Comparison of ENCODE assay signal across 31 cellular contexts in genomic region chrX:40394302-40394701, GRCh38.
"Had no signal": no experiment of that assay in that cellular context is flagged by ENCODE, and none has a peak within 500 bp of the region (broad histone marks: within the 10 kb centered on the region; RNA-seq: fewer than 3 reads in every experiment).

No MANE protein-coding gene starts in this region.

- H3K27ac ChIP-seq: adrenal gland, body of pancreas, breast epithelium, coronary artery, Peyer's patch, VCaP had no signal

- H3K4me1 ChIP-seq: adrenal gland, body of pancreas, breast epithelium, Peyer's patch had no signal

- H3K27me3 ChIP-seq: adrenal gland, body of pancreas, Peyer's patch had no signal

- DNase-seq: activated B cell treated with CpG ODN at 0.5 μM for 24 hours; activated CD4-positive, alpha-beta memory T cell treated with anti-CD3 and anti-CD28 coated beads for 36 hours; activated CD4-positive, alpha-beta T cell treated with anti-CD3 and anti-CD28 coated beads for 4 hours; activated CD4-positive, alpha-beta T cell treated with anti-CD3 and anti-CD28 coated beads, Interleukin-2, amount 50 U/mL, for 1 hour; activated CD4-positive, CD25-positive, alpha-beta regulatory T cell treated with anti-CD3 and anti-CD28 coated beads, Interleukin-2, amount 50 U/mL, for 72 hours; activated CD8-positive, alpha-beta memory T cell treated with anti-CD3 and anti-CD28 coated beads, Interleukin-2, amount 50 U/mL, for 4 hours; activated gamma-delta T cell treated with Interleukin-2 at 50 U/mL for 16 hours; activated naive CD4-positive, alpha-beta T cell treated with anti-CD3 and anti-CD28 coated beads for 36 hours; activated T-cell treated with anti-CD3 and anti-CD28 coated beads for 4 hours; activated T-cell treated with anti-CD3 and anti-CD28 coated beads, Interleukin-2, amount 50 U/mL, for 4 hours; adrenal gland; body of pancreas; NCI-H1105; NCI-H1417 treated with DMSO at 0.1 percent for 48 hours; NCI-H187 treated with DMSO at 0.1 percent for 48 hours; NCI-H2081 treated with DMSO at 0.1 percent for 48 hours; NCI-H2171 treated with DMSO at 0.1 percent for 48 hours; NCI-H2227 treated with DMSO at 0.1 percent for 48 hours; NCI-H524; NCI-H69; PC-3; Peyer's patch; RPMI8226; SIG-M5; T-cell; T-helper 17 cell had no signal

- ATAC-seq: activated naive CD4-positive, alpha-beta T cell treated with anti-CD3 and anti-CD28 coated beads, Interleukin-2, amount 50 U/mL, for 72 hours; activated T-cell treated with anti-CD3 and anti-CD28 coated beads, Interleukin-2, amount 50 U/mL, for 4 hours; body of pancreas; PC-3; SK-N-SH treated with all-trans-retinoic acid at 6 μM for 48 hours; T-cell; T-helper 17 cell had no signal

- H3K36me3 ChIP-seq: adrenal gland, breast epithelium, Peyer's patch had no signal

- H3K9me3 ChIP-seq: adrenal gland, body of pancreas, Peyer's patch had no signal

- H3K4me3 ChIP-seq: adrenal gland, body of pancreas, breast epithelium, coronary artery, Peyer's patch had no signal
